In genomic region chr11:118659314-118659939, GRCh38 we compare ENCODE assay signal across 9 cellular contexts. TPM values are rescaled to one million over a fixed set of nuclear protein-coding genes. Genes with fewer than 3 reads are reported as not detected.
A peak's percentile ranks its signal among the peaks of the same experiment; 100 is the strongest.
DNase-seq lines count a peak whose midpoint lies in the region; ATAC-seq and FAIRE-seq lines count a peak whose summit lies in the region.
"Had no signal": no experiment of that assay in that cellular context is flagged by ENCODE, and none has a peak within 500 bp of the region (broad histone marks: within the 10 kb centered on the region; RNA-seq: fewer than 3 reads in every experiment).

No MANE protein-coding gene starts in this region.

- H3K27ac ChIP-seq in SJSA1 = no peak overlapping the region

- H3K27me3 ChIP-seq in SJSA1 (replicated peaks) = no peaks in the 10 kb centered on the region

- peaks cover 3% of the 10 kb centered on the region; the same call in 1 of the 2 replicates for H3K4me1 ChIP-seq in SJSA1 (replicated peaks)

- no peaks in the 10 kb centered on the region for H3K9me3 ChIP-seq in SJSA1 (replicated peaks)

- FAIRE-seq in frontal cortex (lab: Jason Lieb, UNC) = no peak
- FAIRE-seq: TTC549 had no signal

- H3K36me3 ChIP-seq in SJSA1 = peaks cover 12% of the 10 kb centered on the region

- peak; percentile 88 for ATAC-seq in GM21723 (IDR thresholded peaks at IDR 0.05; ENCODE audit: unreplicated experiment)

- DNase-seq in COLO829 (ENCODE audit: low spot score) (peak; percentile 80), MV-4-11 (lab: John Stamatoyannopoulos, UW) (peak; percentile 71), SJSA1 (ENCODE audit: low read depth in 1 of 2, low spot score in 2 of 2) (peak; percentile 84 to 87), frontal cortex (ENCODE audit: low spot score in 2 of 2) (peak; percentile 66 to 92), occipital lobe (lab: John Stamatoyannopoulos, UW) (peak; percentile 61), superior temporal gyrus (ENCODE audit: extremely low spot score) (peak; percentile 88)
- DNase-seq in activated gamma-delta T cell treated with anti-CD3 and anti-CD28 coated beads, Interleukin-2, amount 50 U/mL, for 16 hours (ENCODE audit: low read depth) = peak; percentile 84

- H3K4me3 ChIP-seq in SJSA1 = no peak overlapping the region

RNA-seq across cellular contexts. Expression of gene TREH, which starts 20.0 kb away (rescaled TPM):
- not detected in 2 replicates for total RNA-seq in SJSA1 (2014; rRNA removed; shearing (Covaris generic))
- total RNA-seq in frontal cortex = not detected
- not detected for total RNA-seq in occipital lobe

RNA-seq across cellular contexts. Expression of gene PHLDB1, which starts 52.0 kb away (rescaled TPM):
- 31.8 and 38.9 TPM in 2 replicates for total RNA-seq in SJSA1 (2014; rRNA removed; shearing (Covaris generic))
- total RNA-seq in frontal cortex = 53.8 TPM
- total RNA-seq in occipital lobe = 65.8 TPM
